Comparison of ENCODE assay signal across 1 cellular context in genomic region chr15:85443593-85444328, GRCh38.
TF ChIP-seq lines count a peak whose summit lies in the region.

No MANE protein-coding gene starts in this region.

TF ChIP-seq in HepG2, 621 proteins besides CTCF, POLR2A, EP300 and RAD21 (continued from another document and continues in another):
- TF ChIP-seq, protein P1, sequence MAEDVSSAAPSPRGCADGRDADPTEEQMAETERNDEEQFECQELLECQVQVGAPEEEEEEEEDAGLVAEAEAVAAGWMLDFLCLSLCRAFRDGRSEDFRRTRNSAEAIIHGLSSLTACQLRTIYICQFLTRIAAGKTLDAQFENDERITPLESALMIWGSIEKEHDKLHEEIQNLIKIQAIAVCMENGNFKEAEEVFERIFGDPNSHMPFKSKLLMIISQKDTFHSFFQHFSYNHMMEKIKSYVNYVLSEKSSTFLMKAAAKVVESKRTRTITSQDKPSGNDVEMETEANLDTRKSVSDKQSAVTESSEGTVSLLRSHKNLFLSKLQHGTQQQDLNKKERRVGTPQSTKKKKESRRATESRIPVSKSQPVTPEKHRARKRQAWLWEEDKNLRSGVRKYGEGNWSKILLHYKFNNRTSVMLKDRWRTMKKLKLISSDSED (CRISPR knock-in tag; IDR thresholded peaks at IDR 0.05) = no peak
- TF ChIP-seq, protein P2, sequence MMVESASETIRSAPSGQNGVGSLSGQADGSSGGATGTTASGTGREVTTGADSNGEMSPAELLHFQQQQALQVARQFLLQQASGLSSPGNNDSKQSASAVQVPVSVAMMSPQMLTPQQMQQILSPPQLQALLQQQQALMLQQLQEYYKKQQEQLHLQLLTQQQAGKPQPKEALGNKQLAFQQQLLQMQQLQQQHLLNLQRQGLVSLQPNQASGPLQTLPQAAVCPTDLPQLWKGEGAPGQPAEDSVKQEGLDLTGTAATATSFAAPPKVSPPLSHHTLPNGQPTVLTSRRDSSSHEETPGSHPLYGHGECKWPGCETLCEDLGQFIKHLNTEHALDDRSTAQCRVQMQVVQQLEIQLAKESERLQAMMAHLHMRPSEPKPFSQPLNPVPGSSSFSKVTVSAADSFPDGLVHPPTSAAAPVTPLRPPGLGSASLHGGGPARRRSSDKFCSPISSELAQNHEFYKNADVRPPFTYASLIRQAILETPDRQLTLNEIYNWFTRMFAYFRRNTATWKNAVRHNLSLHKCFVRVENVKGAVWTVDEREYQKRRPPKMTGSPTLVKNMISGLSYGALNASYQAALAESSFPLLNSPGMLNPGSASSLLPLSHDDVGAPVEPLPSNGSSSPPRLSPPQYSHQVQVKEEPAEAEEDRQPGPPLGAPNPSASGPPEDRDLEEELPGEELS (CRISPR knock-in tag; IDR thresholded peaks at IDR 0.05) = peak; percentile 35; the same call in 1 of the 2 replicates
- TF ChIP-seq ZNF703 (CRISPR knock-in tag; IDR thresholded peaks at IDR 0.05; ENCODE audit: borderline replicate concordance) (no peak), ZNF567 (CRISPR knock-in tag; IDR thresholded peaks at IDR 0.05; ENCODE audit: borderline replicate concordance) (no peak), NAIF1 (CRISPR knock-in tag; IDR thresholded peaks at IDR 0.05; ENCODE audit: borderline replicate concordance) (no peak), ZSCAN21 (CRISPR knock-in tag; IDR thresholded peaks at IDR 0.05; ENCODE audit: borderline replicate concordance) (no peak), FOXC1 (CRISPR knock-in tag; IDR thresholded peaks at IDR 0.05; ENCODE audit: borderline replicate concordance) (no peak), MBD4 (IDR thresholded peaks at IDR 0.05; ENCODE audit: borderline replicate concordance, low read length) (no peak), PLRG1 (conservative IDR thresholded peaks at IDR 0.05) (no peak), SKI (IDR thresholded peaks at IDR 0.05; ENCODE audit: partially characterized antibody) (no peak), ZHX1 (CRISPR knock-in tag; IDR thresholded peaks at IDR 0.05; ENCODE audit: low read depth) (no peak), TFE3 (CRISPR knock-in tag; IDR thresholded peaks at IDR 0.05) (no peak), UBTF (CRISPR knock-in tag; IDR thresholded peaks at IDR 0.05) (no peak), IRF9 (CRISPR knock-in tag; IDR thresholded peaks at IDR 0.05; ENCODE audit: borderline replicate concordance) (no peak), NFAT5 (CRISPR knock-in tag; IDR thresholded peaks at IDR 0.05) (no peak), LCORL (IDR thresholded peaks at IDR 0.05) (no peak), LCORL (CRISPR knock-in tag; IDR thresholded peaks at IDR 0.05) (no peak)
- TF ChIP-seq, protein P3, sequence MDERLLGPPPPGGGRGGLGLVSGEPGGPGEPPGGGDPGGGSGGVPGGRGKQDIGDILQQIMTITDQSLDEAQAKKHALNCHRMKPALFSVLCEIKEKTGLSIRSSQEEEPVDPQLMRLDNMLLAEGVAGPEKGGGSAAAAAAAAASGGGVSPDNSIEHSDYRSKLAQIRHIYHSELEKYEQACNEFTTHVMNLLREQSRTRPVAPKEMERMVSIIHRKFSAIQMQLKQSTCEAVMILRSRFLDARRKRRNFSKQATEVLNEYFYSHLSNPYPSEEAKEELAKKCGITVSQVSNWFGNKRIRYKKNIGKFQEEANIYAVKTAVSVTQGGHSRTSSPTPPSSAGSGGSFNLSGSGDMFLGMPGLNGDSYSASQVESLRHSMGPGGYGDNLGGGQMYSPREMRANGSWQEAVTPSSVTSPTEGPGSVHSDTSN (CRISPR knock-in tag; IDR thresholded peaks at IDR 0.05) = peak; percentile 50
- TF ChIP-seq, protein P4, sequence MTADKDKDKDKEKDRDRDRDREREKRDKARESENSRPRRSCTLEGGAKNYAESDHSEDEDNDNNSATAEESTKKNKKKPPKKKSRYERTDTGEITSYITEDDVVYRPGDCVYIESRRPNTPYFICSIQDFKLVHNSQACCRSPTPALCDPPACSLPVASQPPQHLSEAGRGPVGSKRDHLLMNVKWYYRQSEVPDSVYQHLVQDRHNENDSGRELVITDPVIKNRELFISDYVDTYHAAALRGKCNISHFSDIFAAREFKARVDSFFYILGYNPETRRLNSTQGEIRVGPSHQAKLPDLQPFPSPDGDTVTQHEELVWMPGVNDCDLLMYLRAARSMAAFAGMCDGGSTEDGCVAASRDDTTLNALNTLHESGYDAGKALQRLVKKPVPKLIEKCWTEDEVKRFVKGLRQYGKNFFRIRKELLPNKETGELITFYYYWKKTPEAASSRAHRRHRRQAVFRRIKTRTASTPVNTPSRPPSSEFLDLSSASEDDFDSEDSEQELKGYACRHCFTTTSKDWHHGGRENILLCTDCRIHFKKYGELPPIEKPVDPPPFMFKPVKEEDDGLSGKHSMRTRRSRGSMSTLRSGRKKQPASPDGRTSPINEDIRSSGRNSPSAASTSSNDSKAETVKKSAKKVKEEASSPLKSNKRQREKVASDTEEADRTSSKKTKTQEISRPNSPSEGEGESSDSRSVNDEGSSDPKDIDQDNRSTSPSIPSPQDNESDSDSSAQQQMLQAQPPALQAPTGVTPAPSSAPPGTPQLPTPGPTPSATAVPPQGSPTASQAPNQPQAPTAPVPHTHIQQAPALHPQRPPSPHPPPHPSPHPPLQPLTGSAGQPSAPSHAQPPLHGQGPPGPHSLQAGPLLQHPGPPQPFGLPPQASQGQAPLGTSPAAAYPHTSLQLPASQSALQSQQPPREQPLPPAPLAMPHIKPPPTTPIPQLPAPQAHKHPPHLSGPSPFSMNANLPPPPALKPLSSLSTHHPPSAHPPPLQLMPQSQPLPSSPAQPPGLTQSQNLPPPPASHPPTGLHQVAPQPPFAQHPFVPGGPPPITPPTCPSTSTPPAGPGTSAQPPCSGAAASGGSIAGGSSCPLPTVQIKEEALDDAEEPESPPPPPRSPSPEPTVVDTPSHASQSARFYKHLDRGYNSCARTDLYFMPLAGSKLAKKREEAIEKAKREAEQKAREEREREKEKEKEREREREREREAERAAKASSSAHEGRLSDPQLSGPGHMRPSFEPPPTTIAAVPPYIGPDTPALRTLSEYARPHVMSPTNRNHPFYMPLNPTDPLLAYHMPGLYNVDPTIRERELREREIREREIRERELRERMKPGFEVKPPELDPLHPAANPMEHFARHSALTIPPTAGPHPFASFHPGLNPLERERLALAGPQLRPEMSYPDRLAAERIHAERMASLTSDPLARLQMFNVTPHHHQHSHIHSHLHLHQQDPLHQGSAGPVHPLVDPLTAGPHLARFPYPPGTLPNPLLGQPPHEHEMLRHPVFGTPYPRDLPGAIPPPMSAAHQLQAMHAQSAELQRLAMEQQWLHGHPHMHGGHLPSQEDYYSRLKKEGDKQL (CRISPR knock-in tag; IDR thresholded peaks at IDR 0.05; ENCODE audit: low read depth) = no peak
- TF ChIP-seq, protein P5, sequence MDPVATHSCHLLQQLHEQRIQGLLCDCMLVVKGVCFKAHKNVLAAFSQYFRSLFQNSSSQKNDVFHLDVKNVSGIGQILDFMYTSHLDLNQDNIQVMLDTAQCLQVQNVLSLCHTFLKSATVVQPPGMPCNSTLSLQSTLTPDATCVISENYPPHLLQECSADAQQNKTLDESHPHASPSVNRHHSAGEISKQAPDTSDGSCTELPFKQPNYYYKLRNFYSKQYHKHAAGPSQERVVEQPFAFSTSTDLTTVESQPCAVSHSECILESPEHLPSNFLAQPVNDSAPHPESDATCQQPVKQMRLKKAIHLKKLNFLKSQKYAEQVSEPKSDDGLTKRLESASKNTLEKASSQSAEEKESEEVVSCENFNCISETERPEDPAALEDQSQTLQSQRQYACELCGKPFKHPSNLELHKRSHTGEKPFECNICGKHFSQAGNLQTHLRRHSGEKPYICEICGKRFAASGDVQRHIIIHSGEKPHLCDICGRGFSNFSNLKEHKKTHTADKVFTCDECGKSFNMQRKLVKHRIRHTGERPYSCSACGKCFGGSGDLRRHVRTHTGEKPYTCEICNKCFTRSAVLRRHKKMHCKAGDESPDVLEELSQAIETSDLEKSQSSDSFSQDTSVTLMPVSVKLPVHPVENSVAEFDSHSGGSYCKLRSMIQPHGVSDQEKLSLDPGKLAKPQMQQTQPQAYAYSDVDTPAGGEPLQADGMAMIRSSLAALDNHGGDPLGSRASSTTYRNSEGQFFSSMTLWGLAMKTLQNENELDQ (CRISPR knock-in tag; IDR thresholded peaks at IDR 0.05; ENCODE audit: borderline replicate concordance) = no peak
